8 cellular contexts compared by ENCODE assay signal in genomic region chr1:44835738-44836675, GRCh38. TPM values are rescaled to one million over a fixed set of nuclear protein-coding genes. Genes with fewer than 3 reads are reported as not detected.
DNase-seq lines count a peak whose midpoint lies in the region; ATAC-seq and TF ChIP-seq lines count a peak whose summit lies in the region.

No MANE protein-coding gene starts in this region.

- TF ChIP-seq CTCF in KMS-11 (conservative IDR thresholded peaks at IDR 0.05; ENCODE audit: low read depth, low read length) (peak; percentile 88), PC-9 (conservative IDR thresholded peaks at IDR 0.05) (peak; percentile 85), fibroblast of lung (conservative IDR thresholded peaks at IDR 0.05 in 1 of 2, IDR thresholded peaks at IDR 0.05 in 1 of 2; ENCODE audit: low read depth in 1 of 2, low read length in 2 of 2) (peak; percentile 86 to 95), neural cell (IDR thresholded peaks at IDR 0.05; ENCODE audit: poor library complexity, severe bottlenecking) (peak; percentile 84)

- H3K79me2 ChIP-seq in KMS-11 (ENCODE audit: insufficient read depth, low read depth) (no peaks in the 10 kb centered on the region), PC-9 (ENCODE audit: low read depth) (no peaks in the 10 kb centered on the region), fibroblast of lung (ENCODE audit: control insufficient read depth, insufficient read depth, low read length) (no peaks in the 10 kb centered on the region), neural cell (replicated peaks; ENCODE audit: insufficient read depth, low read length) (no peaks in the 10 kb centered on the region)

- POLR2A ChIA-PET in PC-9 (lab: Charles Lee; ENCODE audit: unreplicated experiment) = no interaction called here

- peaks cover 4% of the 10 kb centered on the region for H3F3A ChIP-seq in PC-9 (ENCODE audit: insufficient read depth, low read depth)
- no peaks in the 10 kb centered on the region for H3F3A ChIP-seq in neural cell (ENCODE audit: insufficient read depth, low read length, poor library complexity, severe bottlenecking)

- H3K9ac ChIP-seq in KMS-11 = no peak overlapping the region
- H3K9ac ChIP-seq in fibroblast of lung (ENCODE audit: insufficient read depth, low read length) = no peak overlapping the region
- no peak overlapping the region for H3K9ac ChIP-seq in neural cell (ENCODE audit: low read length)

- H3K9me2 ChIP-seq in PC-9 (ENCODE audit: insufficient read depth) (no peaks in the 10 kb centered on the region), neural cell (ENCODE audit: insufficient read depth, low read length) (no peaks in the 10 kb centered on the region)

- H3K9me3 ChIP-seq in PC-9 (ENCODE audit: insufficient read depth, low read depth) = no peaks in the 10 kb centered on the region
- H3K9me3 ChIP-seq in fibroblast of lung (ENCODE audit: control insufficient read depth, insufficient read depth, low read depth, low read length) = no peaks in the 10 kb centered on the region
- H3K9me3 ChIP-seq in neural cell (ENCODE audit: low read length) = no peaks in the 10 kb centered on the region

- peaks cover 8% of the 10 kb centered on the region for H3K4me1 ChIP-seq in KMS-11 (ENCODE audit: low read depth, poor library complexity, severe bottlenecking)
- no peaks in the 10 kb centered on the region for H3K4me1 ChIP-seq in PC-9 (replicated peaks; ENCODE audit: insufficient read depth)
- H3K4me1 ChIP-seq in fibroblast of lung (ENCODE audit: control insufficient read depth, extremely low read depth, insufficient read depth, low read length) = no peaks in the 10 kb centered on the region

- peak overlapping the region; percentile 48; the same call in 1 of the 2 replicates for H2AFZ ChIP-seq in KMS-11 (ENCODE audit: low read depth)
- H2AFZ ChIP-seq in PC-9 = no peak overlapping the region
- H2AFZ ChIP-seq in fibroblast of lung (ENCODE audit: low read length) = peak overlapping the region; percentile 61
- H2AFZ ChIP-seq in neural cell (ENCODE audit: low read depth, low read length) = no peak overlapping the region

- CTCF ChIA-PET in PC-9 (lab: Charles Lee) = interaction anchor here (1.0 to 1.7 kb wide), 3 partner anchors 175 to 467 kb away, joined by 3 to 7 read pairs (median 5); partner anchors contain the start of gene HECTD3

- DNase-seq in AG20443 (ENCODE audit: low spot score) (peak; percentile 84), PC-9 (peak; percentile 61 to 84), fibroblast of lung (ENCODE audit: low read depth in 2 of 2) (peak; percentile 67 to 86)
- peak; percentile 86 for DNase-seq in activated T-cell treated with anti-CD3 and anti-CD28 coated beads, Interleukin-2, amount 50 U/mL, for 1 hour
- DNase-seq in stimulated activated naive CD8-positive, alpha-beta T cell treated with anti-CD3 and anti-CD28 coated beads, Interleukin-15, Interleukin-2, amounts not matched to agents 100 U/mL and 50 U/mL, for 24 hours = peak; percentile 95

- BruUV-seq in PC-9 (replicated peaks; lab: Mats Ljungman, UMichigan) = no TSS peak

- ATAC-seq in GM19043 (IDR thresholded peaks at IDR 0.05; ENCODE audit: low read depth, unreplicated experiment) = peak; percentile 51
- ATAC-seq in stimulated activated naive CD8-positive, alpha-beta T cell treated with anti-CD3 and anti-CD28 coated beads, Interleukin-15, Interleukin-2, amounts not matched to agents 100 U/mL and 50 U/mL, for 24 hours = peak; percentile 93

- no peaks in the 10 kb centered on the region for H3K36me3 ChIP-seq in KMS-11 (ENCODE audit: insufficient read depth)
- H3K36me3 ChIP-seq in PC-9 (ENCODE audit: low read depth) = no peaks in the 10 kb centered on the region
- H3K36me3 ChIP-seq in fibroblast of lung (ENCODE audit: control insufficient read depth, insufficient read depth, low read length) = no peaks in the 10 kb centered on the region
- H3K36me3 ChIP-seq in neural cell (ENCODE audit: insufficient read depth, low read length) = no peaks in the 10 kb centered on the region

- peak; percentile 77 for TF ChIP-seq RAD21 in neural cell (conservative IDR thresholded peaks at IDR 0.05)

- H4K20me1 ChIP-seq in KMS-11 (ENCODE audit: insufficient read depth) (no peaks in the 10 kb centered on the region), PC-9 (ENCODE audit: insufficient read depth) (no peaks in the 10 kb centered on the region), fibroblast of lung (ENCODE audit: control insufficient read depth, extremely low read depth, insufficient read depth, low read length) (no peaks in the 10 kb centered on the region), neural cell (ENCODE audit: insufficient read depth) (no peaks in the 10 kb centered on the region)

- intact Hi-C loops in PC-9 (cut with micrococcal nuclease; ENCODE audit: unreplicated experiment) = loop anchor here (1.0 to 5.0 kb wide), 6 partner anchors 35 to 736 kb away; partner anchors contain the start of genes PLK3 and UROD

- TF ChIP-seq EP300 in neural cell (conservative IDR thresholded peaks at IDR 0.05; ENCODE audit: poor library complexity, severe bottlenecking) = no peak

- H3K4me3 ChIP-seq in KMS-11 (IDR thresholded peaks at IDR 0.05; ENCODE audit: insufficient read depth, low read depth, low read length) (no peak overlapping the region), PC-9 (no peak overlapping the region), fibroblast of lung (replicated peaks in 1 of 4; ENCODE audit: control extremely low read depth in 1 of 4, insufficient read depth in 1 of 4, low read depth in 3 of 4, low read length in 4 of 4) (no peak overlapping the region), neural cell (ENCODE audit: low read length) (no peak overlapping the region)

- H3K4me2 ChIP-seq in KMS-11 = peak overlapping the region; percentile 42; the same call in 1 of the 2 replicates
- H3K4me2 ChIP-seq in PC-9 = peak overlapping the region; percentile 41; the same call in 1 of the 2 replicates
- H3K4me2 ChIP-seq in fibroblast of lung (ENCODE audit: extremely low read depth, insufficient read depth, low read length) = no peak overlapping the region
- no peak overlapping the region for H3K4me2 ChIP-seq in neural cell (ENCODE audit: low read length)

- no peak overlapping the region for H3K27ac ChIP-seq in KMS-11
- no peak overlapping the region for H3K27ac ChIP-seq in PC-9
- H3K27ac ChIP-seq in fibroblast of lung (ENCODE audit: insufficient read depth, low read length) = no peak overlapping the region
- H3K27ac ChIP-seq in neural cell (ENCODE audit: low read length) = no peak overlapping the region

- H3K27me3 ChIP-seq in KMS-11 (ENCODE audit: insufficient read depth, low read depth) (no peaks in the 10 kb centered on the region), PC-9 (ENCODE audit: insufficient read depth, low read depth) (no peaks in the 10 kb centered on the region), fibroblast of lung (ENCODE audit: control insufficient read depth, insufficient read depth, low read length) (no peaks in the 10 kb centered on the region), neural cell (ENCODE audit: insufficient read depth, low read depth, low read length) (no peaks in the 10 kb centered on the region)

TF ChIP-seq in neural cell, 6 proteins besides CTCF, POLR2A, EP300 and RAD21 (continues in another document):
- no peak for TF ChIP-seq MXI1 (conservative IDR thresholded peaks at IDR 0.05; ENCODE audit: poor library complexity, severe bottlenecking)

RNA-seq across cellular contexts. Expression of gene PTCH2, which starts 7.0 kb away (rescaled TPM):
- total RNA-seq in PC-9 (2021) (0.28 and 0.83 TPM in 2 replicates), fibroblast of lung (0.50 TPM in 1 of 2 replicates, not detected in the other)
- polyA plus RNA-seq in fibroblast of lung (0.15 and 0.23 TPM in 2 replicates), neural cell (0.78 and 1.3 TPM in 2 replicates)
- polyA plus RNA-seq in fibroblast of lung (2012) = 0.31 and 0.44 TPM in 2 replicates
- polyA minus RNA-seq in fibroblast of lung (ENCODE audit: low replicate concordance) (0.20 and 0.63 TPM in 2 replicates), neural cell (0.73 and 1.0 TPM in 2 replicates)

RNA-seq across cellular contexts. Expression of gene BTBD19, which starts 27.7 kb away (rescaled TPM):
- total RNA-seq in PC-9 (2021) = 6.2 and 7.3 TPM in 2 replicates
- total RNA-seq in fibroblast of lung = 3.9 and 5.0 TPM in 2 replicates
- 5.6 and 8.7 TPM in 2 replicates for polyA plus RNA-seq in fibroblast of lung
- 4.7 and 8.4 TPM in 2 replicates for polyA plus RNA-seq in fibroblast of lung (2012)
- polyA minus RNA-seq in fibroblast of lung (ENCODE audit: low replicate concordance) = 15.1 and 16.2 TPM in 2 replicates
- 0.16 TPM in 1 of 2 replicates, not detected in the other for polyA plus RNA-seq in neural cell
- not detected in 2 replicates for polyA minus RNA-seq in neural cell

RNA-seq across cellular contexts. Expression of gene DYNLT4, which starts 28.9 kb away (rescaled TPM):
- total RNA-seq in PC-9 (2021) = 2.8 and 4.3 TPM in 2 replicates
- 0.51 and 0.66 TPM in 2 replicates for total RNA-seq in fibroblast of lung
- polyA plus RNA-seq in fibroblast of lung = not detected in 2 replicates
- 0.19 and 0.37 TPM in 2 replicates for polyA plus RNA-seq in fibroblast of lung (2012)
- polyA minus RNA-seq in fibroblast of lung (ENCODE audit: low replicate concordance) = not detected in 2 replicates
- not detected in 2 replicates for polyA plus RNA-seq in neural cell
- polyA minus RNA-seq in neural cell = not detected in 2 replicates

RNA-seq across cellular contexts. Expression of gene PLK3, which starts 35.8 kb away (rescaled TPM):
- total RNA-seq in PC-9 (2021) (12.7 and 13.0 TPM in 2 replicates), fibroblast of lung (20.8 and 30.6 TPM in 2 replicates)
- polyA plus RNA-seq in fibroblast of lung (12.2 and 22.6 TPM in 2 replicates), neural cell (8.3 and 12.1 TPM in 2 replicates)
- 8.8 and 19.4 TPM in 2 replicates for polyA plus RNA-seq in fibroblast of lung (2012)
- polyA minus RNA-seq in fibroblast of lung (ENCODE audit: low replicate concordance) (48.0 and 58.2 TPM in 2 replicates), neural cell (6.0 and 6.8 TPM in 2 replicates)

RNA-seq across cellular contexts. Expression of gene BEST4, which starts 48.0 kb away (rescaled TPM):
- total RNA-seq in PC-9 (2021) = 0.70 and 1.3 TPM in 2 replicates
- total RNA-seq in fibroblast of lung = under 0.01 and 0.17 TPM in 2 replicates
- polyA plus RNA-seq in fibroblast of lung = 0.10 and 0.11 TPM in 2 replicates
- polyA plus RNA-seq in fibroblast of lung (2012) = 0.08 TPM in 2 replicates
- not detected in 2 replicates for polyA minus RNA-seq in fibroblast of lung (ENCODE audit: low replicate concordance)
- not detected in 2 replicates for polyA plus RNA-seq in neural cell
- not detected in 2 replicates for polyA minus RNA-seq in neural cell

Comparison
In these comparisons a context has a peak if more than half of its experiments do, and no peak if none do; other contexts are left out.
1. H2AFZ ChIP-seq: peak in KMS-11 (single experiment) and fibroblast of lung (single experiment); none in PC-9 (single experiment) and neural cell (single experiment).
2. H3K4me2 ChIP-seq: peak in KMS-11 (single experiment) and PC-9 (single experiment); none in fibroblast of lung (single experiment) and neural cell (single experiment).
3. Peak in every context shown above with its lines, with median percentiles within 50 percentile points of each other: DNase-seq and CTCF ChIP-seq.